Comparison of ENCODE assay signal across 7 cellular contexts in the genomic region with DNA sequence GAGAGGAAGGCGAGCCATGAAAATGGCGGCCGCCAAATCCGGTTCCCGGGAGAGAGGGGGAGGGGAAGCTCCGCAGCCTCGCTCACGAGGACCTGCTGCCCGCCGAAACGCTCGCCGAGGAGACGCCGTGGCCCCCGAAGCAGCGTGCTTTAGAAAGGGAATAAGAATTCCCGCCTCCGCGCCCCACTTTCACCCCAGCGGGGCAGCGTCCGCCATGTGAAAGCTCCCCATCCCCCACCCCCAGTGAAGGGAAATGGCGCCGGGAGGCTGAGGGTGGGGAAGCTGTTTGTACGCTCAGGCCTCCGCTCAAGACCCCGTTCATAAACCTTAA. TPM values are rescaled to one million over a fixed set of nuclear protein-coding genes. Genes with fewer than 3 reads are reported as not detected.
DNase-seq lines count a peak whose midpoint lies in the region; ATAC-seq and TF ChIP-seq lines count a peak whose summit lies in the region.

No MANE protein-coding gene starts in this region.

- intact Hi-C loops in heart left ventricle (cut with DNase I): loop anchor here in 6 of 10 donors (2.0 to 10.0 kb wide), 6 partner anchors 108 to 1075 kb away; partner anchors contain the start of gene CYCS (in 1 of the 6)
- intact Hi-C loops in prostate gland (cut with DNase I): loop anchor here (5.0 kb wide), 2 partner anchors 952 to 967 kb away; partner anchors contain the start of genes HOXA3 and HOXA9

- H3K4me1 ChIP-seq in heart left ventricle (peaks cover 15 to 55% (median 49%) of the 10 kb centered on the region in 12 donors), prostate gland (replicated peaks) (peaks cover 16% of the 10 kb centered on the region), urinary bladder (ENCODE audit: insufficient read depth) (no peaks in the 10 kb centered on the region)

- H3K27me3 Mint-ChIP-seq in IgD-negative memory B cell: no peaks in the 10 kb centered on the region
- peaks cover 24% of the 10 kb centered on the region for H3K27me3 Mint-ChIP-seq in activated naive CD8-positive, alpha-beta T cell treated with anti-CD3 and anti-CD28 coated beads for 36 hours

- H3K27me3 ChIP-seq in heart left ventricle (no peaks in the 10 kb centered on the region), prostate gland (replicated peaks; ENCODE audit: insufficient read depth) (no peaks in the 10 kb centered on the region)

- 0 to 1% (median 0%) methylated on average over 22 to 28 of the region's 28 CpGs for WGBS in heart left ventricle, 4 donors
- WGBS in prostate gland: under 1% methylated on average over 28 of the region's 28 CpGs
- WGBS in urinary bladder: under 1% methylated on average over 28 of the region's 28 CpGs

- TF ChIP-seq POLR2A in heart left ventricle (IDR thresholded peaks at IDR 0.05) (no peak), prostate gland (IDR thresholded peaks at IDR 0.05) (no peak)

- TF ChIP-seq CTCF in GM13977 (IDR thresholded peaks at IDR 0.05; ENCODE audit: extremely low read depth, insufficient read depth, missing control alignments) (no peak), heart left ventricle (IDR thresholded peaks at IDR 0.05) (no peak), prostate gland (IDR thresholded peaks at IDR 0.05) (no peak)

- H3K9me3 Mint-ChIP-seq in IgD-negative memory B cell: peaks cover 0 to 2% (median 0%) of the 10 kb centered on the region in 3 donors
- no peaks in the 10 kb centered on the region for H3K9me3 Mint-ChIP-seq in activated naive CD8-positive, alpha-beta T cell treated with anti-CD3 and anti-CD28 coated beads for 36 hours

- H3K4me3 Mint-ChIP-seq in IgD-negative memory B cell: peak overlapping the region; percentile 98 to 100 (median 99)
- H3K4me3 Mint-ChIP-seq in activated naive CD8-positive, alpha-beta T cell treated with anti-CD3 and anti-CD28 coated beads for 36 hours: peak overlapping the region; percentile 100

- H3K36me3 Mint-ChIP-seq in IgD-negative memory B cell: peaks cover 15% of the 10 kb centered on the region
- H3K36me3 Mint-ChIP-seq in activated naive CD8-positive, alpha-beta T cell treated with anti-CD3 and anti-CD28 coated beads for 36 hours: peaks cover 79% of the 10 kb centered on the region

- peak overlapping the region; percentile 96 to 100 (median 99) for H3K27ac ChIP-seq in heart left ventricle
- H3K27ac ChIP-seq in prostate gland: peak overlapping the region; percentile 100
- peak overlapping the region; percentile 99 for H3K27ac ChIP-seq in urinary bladder (ENCODE audit: low read depth)

- in situ Hi-C loops in GM13977 (cut with MboI; ENCODE audit: low pct_unique_long_range_greater_than_20kb, low sequenced_read_pairs, unreplicated experiment): no loop called here

- H3K4me1 Mint-ChIP-seq in IgD-negative memory B cell: peaks cover 43 to 64% (median 45%) of the 10 kb centered on the region in 3 donors
- H3K4me1 Mint-ChIP-seq in activated naive CD8-positive, alpha-beta T cell treated with anti-CD3 and anti-CD28 coated beads for 36 hours: peaks cover 37% of the 10 kb centered on the region

- H3K4me3 ChIP-seq in heart left ventricle (peak overlapping the region; percentile 75 to 97 (median 88)), prostate gland (peak overlapping the region; percentile 93 to 99), urinary bladder (ENCODE audit: low read depth, low read length) (peak overlapping the region; percentile 88)

- peak; percentile 35 for DNase-seq in GM13977 (ENCODE audit: low spot score)
- peak; percentile 77 for DNase-seq in activated naive CD8-positive, alpha-beta T cell treated with anti-CD3 and anti-CD28 coated beads for 36 hours
- peak; percentile 69 to 82 (median 81) for DNase-seq in heart left ventricle
- DNase-seq in prostate gland (ENCODE audit: low spot score): peak; percentile 62

- ATAC-seq in SK-N-SH treated with all-trans-retinoic acid at 6 μM for 48 hours (peak; percentile 56), heart left ventricle (peak; percentile 31 to 59 (median 44))

- H3K9me3 ChIP-seq in heart left ventricle (no peaks in the 10 kb centered on the region), prostate gland (no peaks in the 10 kb centered on the region)

- peak overlapping the region; percentile 99 to 100 (median 100) for H3K27ac Mint-ChIP-seq in IgD-negative memory B cell
- H3K27ac Mint-ChIP-seq in activated naive CD8-positive, alpha-beta T cell treated with anti-CD3 and anti-CD28 coated beads for 36 hours: peak overlapping the region; percentile 100

- H3K36me3 ChIP-seq in heart left ventricle (peaks cover 0 to 40% (median 27%) of the 10 kb centered on the region in 9 donors), prostate gland (no peaks in the 10 kb centered on the region), urinary bladder (ENCODE audit: insufficient read depth) (peaks cover 4% of the 10 kb centered on the region)

TF ChIP-seq in SK-N-SH treated with all-trans-retinoic acid at 6 μM for 48 hours, 23 proteins besides CTCF, POLR2A, EP300 and RAD21 (continues in another document):
- TF ChIP-seq ESRRG (CRISPR knock-in tag; IDR thresholded peaks at IDR 0.05) (0 out of 2 replicates have a peak, but pooled peaks have one; percentile 44), ZC3H10 (CRISPR knock-in tag; IDR thresholded peaks at IDR 0.05) (0 out of 2 replicates have a peak, but pooled peaks have one; percentile 41), ARNTL (CRISPR knock-in tag; IDR thresholded peaks at IDR 0.05; ENCODE audit: borderline replicate concordance, low read depth) (0 out of 2 replicates have a peak, but pooled peaks have one; percentile 46), RARB (CRISPR knock-in tag; IDR thresholded peaks at IDR 0.05) (peak; percentile 39; the same call in 1 of the 2 replicates), ZNF565 (CRISPR knock-in tag; conservative IDR thresholded peaks at IDR 0.05; ENCODE audit: low read depth) (0 out of 2 replicates have a peak, but pooled peaks have one; percentile 49), ZNF70 (CRISPR knock-in tag; IDR thresholded peaks at IDR 0.05) (no peak), GLIS3 (CRISPR knock-in tag; IDR thresholded peaks at IDR 0.05) (no peak; the same call in 1 of the 2 replicates)
- TF ChIP-seq, protein P1, sequence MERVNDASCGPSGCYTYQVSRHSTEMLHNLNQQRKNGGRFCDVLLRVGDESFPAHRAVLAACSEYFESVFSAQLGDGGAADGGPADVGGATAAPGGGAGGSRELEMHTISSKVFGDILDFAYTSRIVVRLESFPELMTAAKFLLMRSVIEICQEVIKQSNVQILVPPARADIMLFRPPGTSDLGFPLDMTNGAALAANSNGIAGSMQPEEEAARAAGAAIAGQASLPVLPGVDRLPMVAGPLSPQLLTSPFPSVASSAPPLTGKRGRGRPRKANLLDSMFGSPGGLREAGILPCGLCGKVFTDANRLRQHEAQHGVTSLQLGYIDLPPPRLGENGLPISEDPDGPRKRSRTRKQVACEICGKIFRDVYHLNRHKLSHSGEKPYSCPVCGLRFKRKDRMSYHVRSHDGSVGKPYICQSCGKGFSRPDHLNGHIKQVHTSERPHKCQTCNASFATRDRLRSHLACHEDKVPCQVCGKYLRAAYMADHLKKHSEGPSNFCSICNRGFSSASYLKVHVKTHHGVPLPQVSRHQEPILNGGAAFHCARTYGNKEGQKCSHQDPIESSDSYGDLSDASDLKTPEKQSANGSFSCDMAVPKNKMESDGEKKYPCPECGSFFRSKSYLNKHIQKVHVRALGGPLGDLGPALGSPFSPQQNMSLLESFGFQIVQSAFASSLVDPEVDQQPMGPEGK (CRISPR knock-in tag; IDR thresholded peaks at IDR 0.05; ENCODE audit: borderline replicate concordance): no peak; the same call in 1 of the 2 replicates
- TF ChIP-seq, protein P2, sequence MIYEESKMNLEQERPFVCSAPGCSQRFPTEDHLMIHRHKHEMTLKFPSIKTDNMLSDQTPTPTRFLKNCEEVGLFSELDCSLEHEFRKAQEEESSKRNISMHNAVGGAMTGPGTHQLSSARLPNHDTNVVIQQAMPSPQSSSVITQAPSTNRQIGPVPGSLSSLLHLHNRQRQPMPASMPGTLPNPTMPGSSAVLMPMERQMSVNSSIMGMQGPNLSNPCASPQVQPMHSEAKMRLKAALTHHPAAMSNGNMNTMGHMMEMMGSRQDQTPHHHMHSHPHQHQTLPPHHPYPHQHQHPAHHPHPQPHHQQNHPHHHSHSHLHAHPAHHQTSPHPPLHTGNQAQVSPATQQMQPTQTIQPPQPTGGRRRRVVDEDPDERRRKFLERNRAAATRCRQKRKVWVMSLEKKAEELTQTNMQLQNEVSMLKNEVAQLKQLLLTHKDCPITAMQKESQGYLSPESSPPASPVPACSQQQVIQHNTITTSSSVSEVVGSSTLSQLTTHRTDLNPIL (CRISPR knock-in tag; IDR thresholded peaks at IDR 0.05; ENCODE audit: low read depth): peak; percentile 12; the same call in 1 of the 2 replicates
- TF ChIP-seq, protein P3, sequence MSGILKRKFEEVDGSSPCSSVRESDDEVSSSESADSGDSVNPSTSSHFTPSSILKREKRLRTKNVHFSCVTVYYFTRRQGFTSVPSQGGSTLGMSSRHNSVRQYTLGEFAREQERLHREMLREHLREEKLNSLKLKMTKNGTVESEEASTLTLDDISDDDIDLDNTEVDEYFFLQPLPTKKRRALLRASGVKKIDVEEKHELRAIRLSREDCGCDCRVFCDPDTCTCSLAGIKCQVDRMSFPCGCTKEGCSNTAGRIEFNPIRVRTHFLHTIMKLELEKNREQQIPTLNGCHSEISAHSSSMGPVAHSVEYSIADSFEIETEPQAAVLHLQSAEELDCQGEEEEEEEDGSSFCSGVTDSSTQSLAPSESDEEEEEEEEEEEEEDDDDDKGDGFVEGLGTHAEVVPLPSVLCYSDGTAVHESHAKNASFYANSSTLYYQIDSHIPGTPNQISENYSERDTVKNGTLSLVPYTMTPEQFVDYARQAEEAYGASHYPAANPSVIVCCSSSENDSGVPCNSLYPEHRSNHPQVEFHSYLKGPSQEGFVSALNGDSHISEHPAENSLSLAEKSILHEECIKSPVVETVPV (CRISPR knock-in tag; IDR thresholded peaks at IDR 0.05): no peak

RNA-seq across cellular contexts. Expression of gene HNRNPA2B1, which starts 0.5 kb away (rescaled TPM):
- polyA plus RNA-seq in IgD-negative memory B cell (708 TPM), heart left ventricle (100 to 1,000 TPM; 590 to 732 TPM), urinary bladder (496 TPM)
- 100 to 1,000 TPM; 968 to 975 TPM for total RNA-seq in activated naive CD8-positive, alpha-beta T cell treated with anti-CD3 and anti-CD28 coated beads for 36 hours
- total RNA-seq in heart left ventricle (100 to 1,000 TPM; 142 to 411 (median 377) TPM), prostate gland (100 to 1,000 TPM; 185 to 189 TPM), urinary bladder (186 TPM)

RNA-seq across cellular contexts. Expression of gene CBX3, which starts 1.5 kb away (rescaled TPM):
- 68.7 TPM for polyA plus RNA-seq in IgD-negative memory B cell
- 100 to 1,000 TPM; 366 to 370 TPM for total RNA-seq in activated naive CD8-positive, alpha-beta T cell treated with anti-CD3 and anti-CD28 coated beads for 36 hours
- total RNA-seq in heart left ventricle: 10 to 100 TPM; 31.5 to 70.1 (median 59.9) TPM
- polyA plus RNA-seq in heart left ventricle: 10 to 100 TPM; 50.4 to 66.2 TPM
- 10 to 100 TPM; 51.6 to 75.3 TPM for total RNA-seq in prostate gland
- total RNA-seq in urinary bladder: 134 TPM
- 79.6 TPM for polyA plus RNA-seq in urinary bladder

RNA-seq across cellular contexts. Expression of gene NFE2L3, which starts 48.1 kb away (rescaled TPM):
- 4.9 TPM for polyA plus RNA-seq in IgD-negative memory B cell
- 10 to 100 TPM; 35.2 to 35.3 TPM for total RNA-seq in activated naive CD8-positive, alpha-beta T cell treated with anti-CD3 and anti-CD28 coated beads for 36 hours
- total RNA-seq in heart left ventricle: 1 to 10 TPM in 7 of 9 donors, under 1 TPM in 2; 0.75 to 5.6 (median 1.8) TPM
- polyA plus RNA-seq in heart left ventricle: 1 to 10 TPM; 1.1 to 1.8 TPM
- 1 to 10 TPM; 2.0 to 4.3 TPM for total RNA-seq in prostate gland
- total RNA-seq in urinary bladder: 2.4 TPM
- 2.7 TPM for polyA plus RNA-seq in urinary bladder

Comparison
In these comparisons a context has a peak if more than half of its experiments do, and no peak if none do; other contexts are left out.
1. Peak in every context shown above with its lines: DNase-seq, ATAC-seq, H3K4me3 ChIP-seq and H3K27ac ChIP-seq.
2. RNA of gene NFE2L3, which starts 48.1 kb away (total RNA-seq): 35.2 to 35.3 TPM in activated naive CD8-positive, alpha-beta T cell treated with anti-CD3 and anti-CD28 coated beads for 36 hours; 2.0 to 4.3 TPM in prostate gland, 2.4 TPM in urinary bladder (single experiment) and 0.75 to 5.6 TPM in heart left ventricle; every median in the first group is over 4 times any median in the second.